In genomic region chr15:66946578-66947164, GRCh38 we compare ENCODE assay signal across 8 cellular contexts.
DNase-seq lines count a peak whose midpoint lies in the region; ATAC-seq lines count a peak whose summit lies in the region.

No MANE protein-coding gene starts in this region.

- no peaks in the 10 kb centered on the region for H3F3A ChIP-seq in GM23248 (ENCODE audit: insufficient read depth)

- H4K20me1 ChIP-seq in GM23248 (ENCODE audit: insufficient read depth) = no peaks in the 10 kb centered on the region

- no peaks in the 10 kb centered on the region for H3K27me3 ChIP-seq in GM23248 (replicated peaks; ENCODE audit: insufficient read depth)

- H3K4me3 ChIP-seq in GM23248 = no peak overlapping the region

- H3K27ac ChIP-seq in GM23248 = no peak overlapping the region

- ATAC-seq in memory B cell (ENCODE audit: low read depth) (peak; percentile 83), GM19455 (IDR thresholded peaks at IDR 0.05; ENCODE audit: unreplicated experiment) (no peak)

- H2AFZ ChIP-seq in GM23248 = no peak overlapping the region

- no peaks in the 10 kb centered on the region for H3K9me3 Mint-ChIP-seq in memory B cell

- peaks cover 6% of the 10 kb centered on the region; the same call in 1 of the 2 replicates for H3K4me1 ChIP-seq in GM23248 (ENCODE audit: insufficient read depth)

- no peaks in the 10 kb centered on the region for H3K36me3 ChIP-seq in GM23248 (ENCODE audit: low read depth)

- in situ Hi-C loops in GM23248 (cut with MboI) = loop anchor here (10.0 to 25.0 kb wide), 3 partner anchors 358 to 888 kb away; no protein-coding TSS in a partner anchor

- H3K79me2 ChIP-seq in GM23248 (ENCODE audit: insufficient read depth) = no peaks in the 10 kb centered on the region

- H3K9ac ChIP-seq in GM23248 = no peak overlapping the region

- H3K27me3 Mint-ChIP-seq in memory B cell = peaks cover 2% of the 10 kb centered on the region

- DNase-seq in AG08396 (ENCODE audit: low spot score) = peak; percentile 70
- DNase-seq in GM23248 = peak; percentile 68
- DNase-seq in NCI-H748 (lab: John Stamatoyannopoulos, UW; ENCODE audit: unreplicated experiment) = peak; percentile 42
- DNase-seq in activated CD4-positive, alpha-beta T cell treated with anti-CD3 and anti-CD28 coated beads, Interleukin-2, amount 50 U/mL, for 48 hours = peak; percentile 70 to 77
- peak; percentile 61 for DNase-seq in effector CD4-positive, alpha-beta T cell
- DNase-seq in memory B cell (ENCODE audit: low spot score in 2 of 2) = peak; percentile 81 to 87
- peak; percentile 36 to 55 for DNase-seq in stimulated activated CD8-positive, alpha-beta memory T cell treated with anti-CD3 and anti-CD28 coated beads, Interleukin-2, amount 100 ng/mL, for 48 hours (ENCODE audit: low read depth in 2 of 2)

- WGBS in GM23248 (ENCODE audit: low coverage in 1 of 2, low lambda C conversion rate in 2 of 2, missing lambda C conversion rate in 2 of 2), 2 experiments = 26 to 27% methylated on average over 12 of the region's 12 CpGs

- peaks cover 3% of the 10 kb centered on the region for H3K9me3 ChIP-seq in GM23248 (ENCODE audit: low read depth)

- H3K4me1 Mint-ChIP-seq in memory B cell = peaks cover 15% of the 10 kb centered on the region

- peak overlapping the region; percentile 64 for H3K27ac Mint-ChIP-seq in memory B cell

- H3K36me3 Mint-ChIP-seq in memory B cell = no peaks in the 10 kb centered on the region

- H3K4me3 Mint-ChIP-seq in memory B cell = peak overlapping the region; percentile 9

- no peak overlapping the region for H3K4me2 ChIP-seq in GM23248 (ENCODE audit: unreplicated experiment)

- no peaks in the 10 kb centered on the region for H3K9me2 ChIP-seq in GM23248 (ENCODE audit: insufficient read depth)
